ENCODE assay signal across 17 cellular contexts in the genomic region with DNA sequence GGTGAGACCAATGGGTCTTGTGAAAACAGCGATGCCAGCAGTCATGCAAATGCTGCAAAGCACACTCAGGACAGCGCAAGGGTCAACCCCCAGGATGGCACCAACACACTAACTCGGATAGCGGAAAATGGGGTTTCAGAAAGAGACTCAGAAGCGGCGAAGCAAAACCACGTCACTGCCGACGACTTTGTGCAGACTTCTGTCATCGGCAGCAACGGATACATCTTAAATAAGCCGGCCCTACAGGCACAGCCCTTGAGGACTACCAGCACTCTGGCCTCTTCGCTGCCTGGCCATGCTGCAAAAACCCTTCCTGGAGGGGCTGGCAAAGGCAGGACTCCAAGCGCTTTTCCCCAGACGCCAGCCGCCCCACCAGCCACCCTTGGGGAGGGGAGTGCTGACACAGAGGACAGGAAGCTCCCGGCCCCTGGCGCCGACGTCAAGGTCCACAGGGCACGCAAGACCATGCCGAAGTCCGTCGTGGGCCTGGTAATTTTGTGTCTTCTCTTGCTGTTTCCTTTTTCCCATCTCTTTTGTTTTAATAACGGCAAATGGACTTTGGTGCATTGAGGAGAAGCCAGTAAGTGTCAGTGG.
DNase-seq lines count a peak whose midpoint lies in the region; ATAC-seq and TF ChIP-seq lines count a peak whose summit lies in the region.
"Had no signal": no experiment of that assay in that cellular context is flagged by ENCODE, and none has a peak within 500 bp of the region (broad histone marks: within the 10 kb centered on the region; RNA-seq: fewer than 3 reads in every experiment).

No MANE protein-coding gene starts in this region.

- peaks cover 44% of the 10 kb centered on the region for H3K36me3 ChIP-seq in CD4-positive, CD25-positive, alpha-beta regulatory T cell (ENCODE audit: control insufficient read depth, insufficient read depth, low read length)
- H3K36me3 ChIP-seq in DND-41 (ENCODE audit: insufficient read depth, low read length) (peaks cover 70% of the 10 kb centered on the region), breast epithelium (peaks cover 4% of the 10 kb centered on the region)
- H3K36me3 ChIP-seq: ovary had no signal

- no peak for ATAC-seq in CD4-positive, CD25-positive, alpha-beta regulatory T cell (ENCODE audit: low read depth in 2 of 2)
- no peak for ATAC-seq in DND-41 (ENCODE audit: insufficient read depth, low read depth)
- no peak for ATAC-seq in activated CD8-positive, alpha-beta T cell treated with anti-CD3 and anti-CD28 coated beads, Interleukin-2, amount 10 ng/mL, durations not matched to agents 7 days and 5 days
- peak in 1 of 3 donors; percentile 16 for ATAC-seq in natural killer cell
- no peak for ATAC-seq in GM19035 (IDR thresholded peaks at IDR 0.05; ENCODE audit: unreplicated experiment)
- ATAC-seq: left cardiac atrium had no signal

- H3K4me3 Mint-ChIP-seq in CD4-positive, CD25-positive, alpha-beta regulatory T cell: peak overlapping the region in 3 of 4 donors; percentile 54 to 63 (median 62)
- no peak overlapping the region for H3K4me3 Mint-ChIP-seq in activated CD8-positive, alpha-beta T cell treated with anti-CD3 and anti-CD28 coated beads, Interleukin-2, amount 10 ng/mL, durations not matched to agents 7 days and 5 days
- peak overlapping the region; percentile 65 for H3K4me3 Mint-ChIP-seq in natural killer cell

- CTCF ChIA-PET in activated CD8-positive, alpha-beta T cell treated with anti-CD3 and anti-CD28 coated beads, Interleukin-2, amount 10 ng/mL, durations not matched to agents 7 days and 5 days (lab: Charles Lee): no interaction called here

- H3K4me2 ChIP-seq in DND-41 (ENCODE audit: insufficient read depth, low read length): no peak overlapping the region
- H3K4me2 ChIP-seq: BLaER1, KMS-11 had no signal

- no peaks in the 10 kb centered on the region for H3K27me3 Mint-ChIP-seq in CD4-positive, CD25-positive, alpha-beta regulatory T cell
- no peaks in the 10 kb centered on the region for H3K27me3 Mint-ChIP-seq in activated CD8-positive, alpha-beta T cell treated with anti-CD3 and anti-CD28 coated beads, Interleukin-2, amount 10 ng/mL, durations not matched to agents 7 days and 5 days (ENCODE audit: low read depth)
- H3K27me3 Mint-ChIP-seq in natural killer cell (ENCODE audit: low read depth in 2 of 2): peaks cover 0 to 3% of the 10 kb centered on the region in 2 donors

- H3K4me3 ChIP-seq in CD4-positive, CD25-positive, alpha-beta regulatory T cell (ENCODE audit: low read depth, low read length): no peak overlapping the region
- H3K4me3 ChIP-seq in DND-41 (ENCODE audit: low read depth in 1 of 2, low read length in 2 of 2): no peak overlapping the region
- H3K4me3 ChIP-seq in breast epithelium: no peak overlapping the region
- H3K4me3 ChIP-seq: BLaER1, HAP-1, ovary had no signal

- TF ChIP-seq POLR2A in breast epithelium (IDR thresholded peaks at IDR 0.05): no peak

- no peak for DNase-seq in CD4-positive, CD25-positive, alpha-beta regulatory T cell
- DNase-seq in DND-41: no peak
- DNase-seq in activated CD8-positive, alpha-beta T cell treated with anti-CD3 and anti-CD28 coated beads, Interleukin-2, amount 10 ng/mL, durations not matched to agents 7 days and 5 days: no peak
- no peak for DNase-seq in natural killer cell
- DNase-seq in breast epithelium (ENCODE audit: low spot score in 2 of 2): no peak
- no peak for DNase-seq in NCI-H1694 (lab: John Stamatoyannopoulos, UW)
- DNase-seq: DMS53; left cardiac atrium; NCI-H2081; NCI-H510A treated with DMSO at 0.1 percent for 48 hours; ovary; SIG-M5; stimulated activated CD4-positive, alpha-beta T cell treated with anti-CD3 and anti-CD28 coated beads, Interleukin-2, amount 100 ng/mL, for 48 hours had no signal

- peak overlapping the region; percentile 80 to 93 (median 83) for H3K27ac Mint-ChIP-seq in CD4-positive, CD25-positive, alpha-beta regulatory T cell
- peak overlapping the region; percentile 74 for H3K27ac Mint-ChIP-seq in activated CD8-positive, alpha-beta T cell treated with anti-CD3 and anti-CD28 coated beads, Interleukin-2, amount 10 ng/mL, durations not matched to agents 7 days and 5 days
- peak overlapping the region; percentile 78 to 94 for H3K27ac Mint-ChIP-seq in natural killer cell

- H3K4me1 Mint-ChIP-seq in CD4-positive, CD25-positive, alpha-beta regulatory T cell: peaks cover 4 to 41% (median 19%) of the 10 kb centered on the region in 4 donors
- peaks cover 22% of the 10 kb centered on the region for H3K4me1 Mint-ChIP-seq in activated CD8-positive, alpha-beta T cell treated with anti-CD3 and anti-CD28 coated beads, Interleukin-2, amount 10 ng/mL, durations not matched to agents 7 days and 5 days (ENCODE audit: low read depth)
- peaks cover 40 to 43% of the 10 kb centered on the region in 2 donors for H3K4me1 Mint-ChIP-seq in natural killer cell

- intact Hi-C loops in natural killer cell (cut with micrococcal nuclease): loop anchor here (10.0 kb wide), 2 partner anchors 82 to 1402 kb away; no protein-coding TSS in a partner anchor
- intact Hi-C loops in breast epithelium (cut with DNase I; ENCODE audit: low total_unique reads): no loop called here

- peaks cover 19% of the 10 kb centered on the region; the same call in 1 of the 2 replicates for H4K20me1 ChIP-seq in DND-41 (ENCODE audit: insufficient read depth, low read length)

- TF ChIP-seq CTCF in DND-41 (IDR thresholded peaks at IDR 0.05; ENCODE audit: borderline replicate concordance, extremely low read depth, low read length, poor library complexity, severe bottlenecking) (no peak), natural killer cell (IDR thresholded peaks at IDR 0.05) (no peak), breast epithelium (IDR thresholded peaks at IDR 0.05) (no peak)

- H3K27ac ChIP-seq in CD4-positive, CD25-positive, alpha-beta regulatory T cell (ENCODE audit: insufficient read depth, low read length, poor library complexity, severe bottlenecking): peak overlapping the region; percentile 52
- H3K27ac ChIP-seq in DND-41 (ENCODE audit: low read length) (peak overlapping the region; percentile 50), breast epithelium (no peak overlapping the region)
- H3K27ac ChIP-seq: BLaER1, KMS-11, ovary had no signal

- no peak overlapping the region for H3K9ac ChIP-seq in DND-41 (ENCODE audit: low read depth, low read length)
- H3K9ac ChIP-seq: BLaER1, KMS-11 had no signal

- H3K36me3 Mint-ChIP-seq in CD4-positive, CD25-positive, alpha-beta regulatory T cell: peaks cover 62% of the 10 kb centered on the region
- H3K36me3 Mint-ChIP-seq in activated CD8-positive, alpha-beta T cell treated with anti-CD3 and anti-CD28 coated beads, Interleukin-2, amount 10 ng/mL, durations not matched to agents 7 days and 5 days (ENCODE audit: low read depth): peaks cover 79% of the 10 kb centered on the region
- H3K36me3 Mint-ChIP-seq in natural killer cell: peaks cover 27% of the 10 kb centered on the region

- peaks cover 1 to 32% (median 12%) of the 10 kb centered on the region in 7 donors for H3K9me3 Mint-ChIP-seq in CD4-positive, CD25-positive, alpha-beta regulatory T cell
- H3K9me3 Mint-ChIP-seq in activated CD8-positive, alpha-beta T cell treated with anti-CD3 and anti-CD28 coated beads, Interleukin-2, amount 10 ng/mL, durations not matched to agents 7 days and 5 days (ENCODE audit: insufficient read depth): peaks cover 42% of the 10 kb centered on the region
- H3K9me3 Mint-ChIP-seq in natural killer cell: peaks cover 8 to 15% of the 10 kb centered on the region in 2 donors

- peaks cover 6% of the 10 kb centered on the region for H3K4me1 ChIP-seq in CD4-positive, CD25-positive, alpha-beta regulatory T cell (ENCODE audit: control insufficient read depth, insufficient read depth, low read length, poor library complexity, severe bottlenecking)
- H3K4me1 ChIP-seq in DND-41 (ENCODE audit: insufficient read depth, low read length): no peaks in the 10 kb centered on the region
- H3K4me1 ChIP-seq in breast epithelium: no peaks in the 10 kb centered on the region
- H3K4me1 ChIP-seq: HAP-1 had no signal

- H3K79me2 ChIP-seq in DND-41 (ENCODE audit: insufficient read depth, low read length): peaks cover 32% of the 10 kb centered on the region

- H2AFZ ChIP-seq in DND-41 (ENCODE audit: low read depth, low read length): no peak overlapping the region

- POLR2A ChIA-PET in activated CD8-positive, alpha-beta T cell treated with anti-CD3 and anti-CD28 coated beads, Interleukin-2, amount 10 ng/mL, durations not matched to agents 7 days and 5 days (lab: Charles Lee): no interaction called here

- peaks cover 14 to 43% of the 10 kb centered on the region in 2 experiments for H3K9me3 ChIP-seq in CD4-positive, CD25-positive, alpha-beta regulatory T cell (ENCODE audit: control insufficient read depth in 2 of 2, low read length in 2 of 2)
- H3K9me3 ChIP-seq in DND-41 (ENCODE audit: insufficient read depth, low read length, severe bottlenecking): peaks cover 15% of the 10 kb centered on the region
- H3K9me3 ChIP-seq in breast epithelium: peaks cover 0 to 4% of the 10 kb centered on the region in 2 donors
- H3K9me3 ChIP-seq: HAP-1, ovary had no signal

- no peaks in the 10 kb centered on the region for H3K27me3 ChIP-seq in CD4-positive, CD25-positive, alpha-beta regulatory T cell (ENCODE audit: control insufficient read depth, insufficient read depth, low read length)
- H3K27me3 ChIP-seq in DND-41 (ENCODE audit: insufficient read depth, low read length, poor library complexity): no peaks in the 10 kb centered on the region
- no peaks in the 10 kb centered on the region for H3K27me3 ChIP-seq in breast epithelium
- H3K27me3 ChIP-seq: BLaER1, ovary had no signal

Comparison
In these comparisons a context has a peak if more than half of its experiments do, and no peak if none do; other contexts are left out.
1. H3K27ac ChIP-seq: peak in CD4-positive, CD25-positive, alpha-beta regulatory T cell (single experiment) and DND-41 (single experiment); none in breast epithelium (0 of 2).
2. Peak in every context shown above with its lines, with median percentiles within 50 percentile points of each other: H3K27ac Mint-ChIP-seq.